Comparison of ENCODE assay signal across 8 cellular contexts in the genomic region with DNA sequence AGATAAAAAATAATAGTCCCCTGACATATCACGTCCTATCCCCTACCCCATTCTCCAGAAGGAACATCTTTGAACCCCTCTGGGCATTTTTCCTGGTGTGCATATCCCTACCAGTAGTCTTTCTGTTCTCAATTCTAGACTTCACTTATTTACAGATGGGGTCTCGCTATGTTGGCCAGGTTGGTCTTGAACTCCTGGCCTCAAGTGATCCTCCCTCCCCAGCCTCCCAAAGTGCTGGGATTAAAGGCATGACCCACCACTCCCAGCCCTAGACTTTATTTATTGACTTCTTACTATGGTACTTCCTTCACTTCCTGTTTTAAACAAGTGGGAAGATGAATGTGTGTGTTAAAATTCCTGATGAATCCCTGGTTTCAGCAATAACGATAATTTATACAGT. TPM values are rescaled to one million over a fixed set of nuclear protein-coding genes. Genes with fewer than 3 reads are reported as not detected.
A peak's percentile ranks its signal among the peaks of the same experiment; 100 is the strongest.
DNase-seq lines count a peak whose midpoint lies in the region; ATAC-seq, FAIRE-seq and TF ChIP-seq lines count a peak whose summit lies in the region.

No MANE protein-coding gene starts in this region.

- no peaks in the 10 kb centered on the region for H3K9me3 Mint-ChIP-seq in Caco-2 (ENCODE audit: unreplicated experiment)

- CTCF ChIA-PET in Caco-2 (lab: Charles Lee) (interaction anchor here (1.3 to 1.4 kb wide), 2 partner anchors 191 to 228 kb away, joined by 7 to 9 read pairs; no protein-coding TSS in a partner anchor), PC-3 (lab: Charles Lee) (no interaction called here)

- WGBS in pancreas, 2 donors = 61 to 64% methylated on average over 3 of the region's 3 CpGs

- DNase-seq in Caco-2 (no peak), PC-3 (no peak), pancreas (no peak), GM20000 (ENCODE audit: low spot score) (no peak), DMS53 treated with DMSO at 0.1 percent for 48 hours (lab: John Stamatoyannopoulos, UW; ENCODE audit: unreplicated experiment) (no peak)

- H3K4me3 Mint-ChIP-seq in Caco-2 (ENCODE audit: unreplicated experiment) = peak overlapping the region; percentile 97

- H3K79me2 ChIP-seq in PC-3 (ENCODE audit: low read length) = peaks cover 12% of the 10 kb centered on the region

- peaks cover 7% of the 10 kb centered on the region for H3K4me1 Mint-ChIP-seq in Caco-2 (ENCODE audit: low read depth, unreplicated experiment)

- H3K9ac ChIP-seq in PC-3 (ENCODE audit: low read length) (0 out of 2 replicates have a peak overlapping the region, but pooled peaks have one; percentile 24), endocrine pancreas (ENCODE audit: control insufficient read depth, insufficient read depth, low read length) (peak overlapping the region; percentile 51)

- H2AFZ ChIP-seq in PC-3 (ENCODE audit: low read length) = peak overlapping the region; percentile 95

- no peaks in the 10 kb centered on the region for H3K36me3 ChIP-seq in Caco-2 (ENCODE audit: control insufficient read depth, insufficient read depth, low read length)
- no peaks in the 10 kb centered on the region for H3K36me3 ChIP-seq in PC-3 (ENCODE audit: low read depth, low read length)
- no peaks in the 10 kb centered on the region for H3K36me3 ChIP-seq in endocrine pancreas (ENCODE audit: control insufficient read depth, insufficient read depth, low read length)
- H3K36me3 ChIP-seq in pancreas = no peaks in the 10 kb centered on the region

- peak overlapping the region; percentile 97 for H3K4me2 ChIP-seq in PC-3 (ENCODE audit: low read length)

- H3K27me3 Mint-ChIP-seq in Caco-2 (ENCODE audit: insufficient read depth, unreplicated experiment) = no peaks in the 10 kb centered on the region

- H3K27ac ChIP-seq in PC-3 (ENCODE audit: low read length) (no peak overlapping the region), pancreas (peak overlapping the region in 3 of 4 donors; percentile 62 to 89 (median 86))

- no peak for FAIRE-seq in pancreas (lab: Jason Lieb, UNC)

- no peak overlapping the region for H3K27ac Mint-ChIP-seq in Caco-2 (ENCODE audit: unreplicated experiment)

- no peak for TF ChIP-seq CTCF in Caco-2 (IDR thresholded peaks at IDR 0.05; ENCODE audit: insufficient read depth in 1 of 2, low read depth in 1 of 2, low read length in 1 of 2, severe bottlenecking in 1 of 2, unreplicated experiment in 1 of 2)
- no peak for TF ChIP-seq CTCF in PC-3 (conservative IDR thresholded peaks at IDR 0.05; ENCODE audit: low read depth, low read length)
- no peak for TF ChIP-seq CTCF in pancreas (IDR thresholded peaks at IDR 0.05)
- no peak for TF ChIP-seq CTCF in GM20000 (IDR thresholded peaks at IDR 0.05; ENCODE audit: extremely low read depth, missing control alignments)

- BruUV-seq in Caco-2 (replicated peaks; lab: Mats Ljungman, UMichigan) (no TSS peak), PC-3 (replicated peaks; lab: Mats Ljungman, UMichigan) (no TSS peak)

- no peaks in the 10 kb centered on the region for H3K27me3 ChIP-seq in Caco-2 (replicated peaks; ENCODE audit: control insufficient read depth, insufficient read depth, low read length)
- H3K27me3 ChIP-seq in PC-3 (ENCODE audit: low read length) = no peaks in the 10 kb centered on the region
- H3K27me3 ChIP-seq in endocrine pancreas (ENCODE audit: control insufficient read depth, insufficient read depth, low read length) = no peaks in the 10 kb centered on the region
- H3K27me3 ChIP-seq in pancreas = no peaks in the 10 kb centered on the region

- intact Hi-C loops in Caco-2 (cut with micrococcal nuclease; ENCODE audit: unreplicated experiment) = loop anchor here (5.0 kb wide), 2 partner anchors 190 to 580 kb away; no protein-coding TSS in a partner anchor
- intact Hi-C loops in PC-3 (cut with micrococcal nuclease) = loop anchor here (1.0 to 10.0 kb wide), 2 partner anchors 48 to 191 kb away; no protein-coding TSS in a partner anchor
- intact Hi-C loops in pancreas (cut with DNase I) = no loop called here

- H3K9me3 ChIP-seq in Caco-2 (no peaks in the 10 kb centered on the region), PC-3 (ENCODE audit: low read length) (no peaks in the 10 kb centered on the region), endocrine pancreas (ENCODE audit: control insufficient read depth, low read length) (no peaks in the 10 kb centered on the region), pancreas (no peaks in the 10 kb centered on the region)

- no peaks in the 10 kb centered on the region for H4K20me1 ChIP-seq in PC-3 (ENCODE audit: low read length)

- POLR2A ChIA-PET in Caco-2 (lab: Charles Lee) (no interaction called here), PC-3 (lab: Charles Lee; ENCODE audit: unreplicated experiment) (no interaction called here)

- peaks cover 10% of the 10 kb centered on the region for H3K36me3 Mint-ChIP-seq in Caco-2 (ENCODE audit: insufficient read depth, unreplicated experiment)

- H3K4me1 ChIP-seq in Caco-2 (no peaks in the 10 kb centered on the region), PC-3 (ENCODE audit: insufficient read depth, low read length) (peaks cover 8% of the 10 kb centered on the region), endocrine pancreas (ENCODE audit: control insufficient read depth, insufficient read depth, low read length) (no peaks in the 10 kb centered on the region), pancreas (peaks cover 0 to 4% (median 0%) of the 10 kb centered on the region in 3 donors)

- ATAC-seq in PC-3 (no peak), pancreas (no peak), GM18502 (IDR thresholded peaks at IDR 0.05; ENCODE audit: poor library complexity, unreplicated experiment) (no peak), HG02884 (IDR thresholded peaks at IDR 0.05; ENCODE audit: unreplicated experiment) (no peak)

- H3F3A ChIP-seq in PC-3 (ENCODE audit: low read length, unreplicated experiment) = no peaks in the 10 kb centered on the region

- peak overlapping the region; percentile 79 for H3K4me3 ChIP-seq in Caco-2 (ENCODE audit: low read depth, low read length)
- peak overlapping the region; percentile 66 for H3K4me3 ChIP-seq in PC-3 (ENCODE audit: low read length)
- H3K4me3 ChIP-seq in endocrine pancreas (ENCODE audit: control insufficient read depth, insufficient read depth, low read length) = no peak overlapping the region
- peak overlapping the region in 2 of 4 donors; percentile 50 for H3K4me3 ChIP-seq in pancreas

- no peaks in the 10 kb centered on the region for H3K9me2 ChIP-seq in PC-3 (replicated peaks; ENCODE audit: low read length)

RNA-seq across cellular contexts. Expression of a gene that starts 0.6 kb away (rescaled TPM):
- total RNA-seq in Caco-2 (2022) = 9.5 and 10.8 TPM in 2 replicates
- total RNA-seq in PC-3 (2014; rRNA removed) = 9.5 and 14.3 TPM in 2 replicates
- 1 to 10 TPM; 4.5 to 8.8 (median 7.0) TPM for total RNA-seq in pancreas
- 10 to 100 TPM in 1 of 2 donors, 1 to 10 TPM in 1; 6.8 to 23.2 TPM for polyA plus RNA-seq in pancreas

Comparison
In these comparisons a context has a peak if more than half of its experiments do, and no peak if none do; other contexts are left out.
1. intact Hi-C loops: an anchor here in Caco-2 (5.0 kb wide) and PC-3 (1.0 to 10.0 kb wide); none called in pancreas.